Comparison of ENCODE assay signal across 1 cellular context in the genomic region with DNA sequence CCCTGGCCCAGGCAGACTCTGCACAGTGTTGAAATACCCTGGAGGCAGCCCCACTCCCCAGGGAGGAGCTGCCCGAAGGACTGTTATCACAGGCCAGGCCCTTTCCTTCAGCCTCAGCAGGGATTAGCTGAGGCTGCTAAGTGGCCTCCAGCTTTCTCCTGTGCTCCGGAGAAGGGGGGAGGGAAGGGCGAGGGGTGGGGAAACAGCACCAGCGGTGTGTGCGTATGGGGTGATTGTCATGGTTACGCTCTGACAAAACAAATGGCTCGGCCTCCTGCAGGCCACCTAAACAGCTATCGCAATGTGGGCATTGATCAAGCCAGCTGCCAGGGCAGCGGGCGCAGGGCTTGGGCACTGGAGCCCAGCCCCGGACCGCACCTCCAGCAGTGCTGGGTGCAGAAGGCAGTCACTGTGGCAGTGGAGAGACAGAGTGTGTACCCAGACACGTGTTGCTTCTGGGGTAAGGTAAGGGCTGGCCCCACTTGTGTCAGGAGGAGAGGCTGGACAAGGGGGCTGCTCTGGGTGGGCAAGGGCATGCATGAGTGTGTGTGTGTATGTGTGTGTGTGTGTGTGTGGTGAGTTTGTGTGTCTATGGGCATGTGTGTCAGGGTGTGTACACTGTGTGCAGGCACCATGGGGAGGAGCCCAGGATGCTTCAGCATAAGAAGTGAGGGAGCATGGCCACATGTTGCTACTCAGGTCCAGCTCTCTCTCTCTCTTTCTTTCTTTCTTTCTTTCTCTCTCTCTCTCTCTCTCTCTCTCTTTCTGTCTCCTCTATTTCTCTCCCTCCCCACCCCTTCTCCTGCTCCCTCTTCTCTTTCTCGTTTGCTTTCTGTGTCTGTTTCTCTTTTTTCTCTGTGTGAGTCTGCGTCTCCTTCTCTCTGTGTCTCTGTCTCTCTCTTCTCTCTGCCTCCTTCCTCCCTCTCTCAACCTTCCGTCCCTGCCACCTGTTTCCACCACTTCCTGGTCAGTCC.
TF ChIP-seq lines count a peak whose summit lies in the region.

A gene with protein sequence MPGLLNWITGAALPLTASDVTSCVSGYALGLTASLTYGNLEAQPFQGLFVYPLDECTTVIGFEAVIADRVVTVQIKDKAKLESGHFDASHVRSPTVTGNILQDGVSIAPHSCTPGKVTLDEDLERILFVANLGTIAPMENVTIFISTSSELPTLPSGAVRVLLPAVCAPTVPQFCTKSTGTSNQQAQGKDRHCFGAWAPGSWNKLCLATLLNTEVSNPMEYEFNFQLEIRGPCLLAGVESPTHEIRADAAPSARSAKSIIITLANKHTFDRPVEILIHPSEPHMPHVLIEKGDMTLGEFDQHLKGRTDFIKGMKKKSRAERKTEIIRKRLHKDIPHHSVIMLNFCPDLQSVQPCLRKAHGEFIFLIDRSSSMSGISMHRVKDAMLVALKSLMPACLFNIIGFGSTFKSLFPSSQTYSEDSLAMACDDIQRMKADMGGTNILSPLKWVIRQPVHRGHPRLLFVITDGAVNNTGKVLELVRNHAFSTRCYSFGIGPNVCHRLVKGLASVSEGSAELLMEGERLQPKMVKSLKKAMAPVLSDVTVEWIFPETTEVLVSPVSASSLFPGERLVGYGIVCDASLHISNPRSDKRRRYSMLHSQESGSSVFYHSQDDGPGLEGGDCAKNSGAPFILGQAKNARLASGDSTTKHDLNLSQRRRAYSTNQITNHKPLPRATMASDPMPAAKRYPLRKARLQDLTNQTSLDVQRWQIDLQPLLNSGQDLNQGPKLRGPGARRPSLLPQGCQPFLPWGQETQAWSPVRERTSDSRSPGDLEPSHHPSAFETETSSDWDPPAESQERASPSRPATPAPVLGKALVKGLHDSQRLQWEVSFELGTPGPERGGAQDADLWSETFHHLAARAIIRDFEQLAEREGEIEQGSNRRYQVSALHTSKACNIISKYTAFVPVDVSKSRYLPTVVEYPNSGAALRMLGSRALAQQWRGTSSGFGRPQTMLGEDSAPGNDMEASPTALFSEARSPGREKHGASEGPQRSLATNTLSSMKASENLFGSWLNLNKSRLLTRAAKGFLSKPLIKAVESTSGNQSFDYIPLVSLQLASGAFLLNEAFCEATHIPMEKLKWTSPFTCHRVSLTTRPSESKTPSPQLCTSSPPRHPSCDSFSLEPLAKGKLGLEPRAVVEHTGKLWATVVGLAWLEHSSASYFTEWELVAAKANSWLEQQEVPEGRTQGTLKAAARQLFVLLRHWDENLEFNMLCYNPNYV (plus strand): TSS at position 252 of the 974 bp plus-strand sequence. CDS start 19,727 bp downstream, outside the sequence.

TF ChIP-seq in HEK293T, 16 proteins besides CTCF, POLR2A, EP300 and RAD21 (continued from another document):
- TF ChIP-seq, protein P1, sequence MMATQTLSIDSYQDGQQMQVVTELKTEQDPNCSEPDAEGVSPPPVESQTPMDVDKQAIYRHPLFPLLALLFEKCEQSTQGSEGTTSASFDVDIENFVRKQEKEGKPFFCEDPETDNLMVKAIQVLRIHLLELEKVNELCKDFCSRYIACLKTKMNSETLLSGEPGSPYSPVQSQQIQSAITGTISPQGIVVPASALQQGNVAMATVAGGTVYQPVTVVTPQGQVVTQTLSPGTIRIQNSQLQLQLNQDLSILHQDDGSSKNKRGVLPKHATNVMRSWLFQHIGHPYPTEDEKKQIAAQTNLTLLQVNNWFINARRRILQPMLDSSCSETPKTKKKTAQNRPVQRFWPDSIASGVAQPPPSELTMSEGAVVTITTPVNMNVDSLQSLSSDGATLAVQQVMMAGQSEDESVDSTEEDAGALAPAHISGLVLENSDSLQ (IDR thresholded peaks at IDR 0.05), result no peak
- no peak for TF ChIP-seq ZNF384 (IDR thresholded peaks at IDR 0.05)
